In the genomic region with DNA sequence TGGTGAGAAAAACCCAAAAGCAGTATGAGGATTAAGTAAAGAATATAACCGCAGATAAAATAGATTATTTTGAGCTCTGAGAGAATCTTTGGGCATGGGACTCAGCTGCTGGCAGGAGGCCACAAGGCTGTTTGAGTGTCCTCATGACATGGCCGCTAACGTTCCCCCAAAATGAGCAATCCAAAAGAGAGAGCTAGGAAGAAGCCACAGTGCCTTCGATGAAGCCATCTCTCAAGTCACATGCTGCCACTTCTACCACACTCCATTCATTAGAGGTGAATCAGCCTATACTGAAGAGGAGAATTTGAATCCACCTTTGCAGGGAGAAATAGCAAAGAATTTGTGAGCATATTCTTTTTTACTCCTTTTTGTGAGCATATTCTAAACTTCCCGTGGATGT, we compare ENCODE assay signal across 1 cellular context.
TF ChIP-seq lines count a peak whose summit lies in the region.

No MANE protein-coding gene starts in this region.

TF ChIP-seq in endothelial cell of umbilical vein, 7 proteins besides CTCF, POLR2A, EP300 and RAD21:
- TF ChIP-seq JUN (IDR thresholded peaks at IDR 0.05; ENCODE audit: borderline replicate concordance, insufficient read depth, insufficient read length, low read depth), result no peak
- no peak for TF ChIP-seq FOS (IDR thresholded peaks at IDR 0.05; ENCODE audit: borderline replicate concordance, insufficient read depth, low read length)
- no peak for TF ChIP-seq POLR2AphosphoS5 (IDR thresholded peaks at IDR 0.05; ENCODE audit: insufficient read depth, low read depth, low read length)
- TF ChIP-seq MYC (IDR thresholded peaks at IDR 0.05; ENCODE audit: low read depth, low read length), result no peak
- TF ChIP-seq, protein P1, sequence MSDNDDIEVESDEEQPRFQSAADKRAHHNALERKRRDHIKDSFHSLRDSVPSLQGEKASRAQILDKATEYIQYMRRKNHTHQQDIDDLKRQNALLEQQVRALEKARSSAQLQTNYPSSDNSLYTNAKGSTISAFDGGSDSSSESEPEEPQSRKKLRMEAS (IDR thresholded peaks at IDR 0.05; ENCODE audit: insufficient read depth, insufficient read length), result no peak
- TF ChIP-seq GATA2 (IDR thresholded peaks at IDR 0.05; ENCODE audit: insufficient read depth, insufficient read length, low read depth, low read length), result no peak
- TF ChIP-seq EZH2 (IDR thresholded peaks at IDR 0.05; ENCODE audit: borderline replicate concordance, low read depth, low read length, severe bottlenecking), result no peak
